ENCODE assay signal across 8 cellular contexts in genomic region chr10:58266003-58266825, GRCh38. TPM values are rescaled to one million over a fixed set of nuclear protein-coding genes. Genes with fewer than 3 reads are reported as not detected.
DNase-seq lines count a peak whose midpoint lies in the region; ATAC-seq and TF ChIP-seq lines count a peak whose summit lies in the region.

No MANE protein-coding gene starts in this region.

- no peaks in the 10 kb centered on the region for H3K36me3 Mint-ChIP-seq in activated naive CD4-positive, alpha-beta T cell treated with anti-CD3 and anti-CD28 coated beads, Interleukin-2, amount 50 U/mL, for 24 hours

- H3K27me3 ChIP-seq in Loucy (ENCODE audit: insufficient read depth, low read length, poor library complexity, severe bottlenecking), result no peaks in the 10 kb centered on the region

- no peaks in the 10 kb centered on the region for H3K36me3 ChIP-seq in Loucy (ENCODE audit: insufficient read depth, low read length)

- ATAC-seq in GM21367 (IDR thresholded peaks at IDR 0.05; ENCODE audit: unreplicated experiment), result peak; percentile 18

- peaks cover 43% of the 10 kb centered on the region for H4K20me1 ChIP-seq in Loucy (ENCODE audit: insufficient read depth, low read length, poor library complexity, severe bottlenecking)

- DNase-seq in Caki2 (ENCODE audit: low read depth), result peak; percentile 43
- DNase-seq in hepatic stellate cell (ENCODE audit: low spot score), result peak; percentile 41
- DNase-seq in retinal pigment epithelial cell (ENCODE audit: low read depth), result no peak
- no peak for DNase-seq in mesenteric fat pad (ENCODE audit: low spot score)
- no peak for DNase-seq in NK-92 (lab: John Stamatoyannopoulos, UW; ENCODE audit: unreplicated experiment)

- H3K9ac ChIP-seq in Loucy (ENCODE audit: low read depth, low read length, poor library complexity, severe bottlenecking), result peak overlapping the region; percentile 63

- no peaks in the 10 kb centered on the region for H3K27me3 Mint-ChIP-seq in activated naive CD4-positive, alpha-beta T cell treated with anti-CD3 and anti-CD28 coated beads, Interleukin-2, amount 50 U/mL, for 24 hours

- H3K79me2 ChIP-seq in Loucy (ENCODE audit: insufficient read depth, low read length), result peaks cover 74% of the 10 kb centered on the region

- H2AFZ ChIP-seq in Loucy (ENCODE audit: low read length), result peak overlapping the region; percentile 14; the same call in 1 of the 2 replicates

- no peaks in the 10 kb centered on the region for H3K9me3 ChIP-seq in Loucy (ENCODE audit: insufficient read depth, low read depth, low read length)

- H3K9me2 ChIP-seq in Loucy (replicated peaks; ENCODE audit: low read depth, low read length), result no peaks in the 10 kb centered on the region

- H3K4me3 ChIP-seq in Loucy (ENCODE audit: low read length, poor library complexity, severe bottlenecking), result peak overlapping the region; percentile 85
- H3K4me3 ChIP-seq in retinal pigment epithelial cell (ENCODE audit: low read length), result peak overlapping the region; percentile 83

- no peaks in the 10 kb centered on the region for H3K9me3 Mint-ChIP-seq in activated naive CD4-positive, alpha-beta T cell treated with anti-CD3 and anti-CD28 coated beads, Interleukin-2, amount 50 U/mL, for 24 hours

- peaks cover 49% of the 10 kb centered on the region for H3K4me1 Mint-ChIP-seq in activated naive CD4-positive, alpha-beta T cell treated with anti-CD3 and anti-CD28 coated beads, Interleukin-2, amount 50 U/mL, for 24 hours

- peak overlapping the region; percentile 94 for H3K4me2 ChIP-seq in Loucy (ENCODE audit: low read depth, low read length, poor library complexity, severe bottlenecking)

- TF ChIP-seq CTCF in Loucy (conservative IDR thresholded peaks at IDR 0.05; ENCODE audit: low read length) (no peak), retinal pigment epithelial cell (conservative IDR thresholded peaks at IDR 0.05; ENCODE audit: low read depth, low read length) (no peak)

- H3K27ac Mint-ChIP-seq in activated naive CD4-positive, alpha-beta T cell treated with anti-CD3 and anti-CD28 coated beads, Interleukin-2, amount 50 U/mL, for 24 hours, result peak overlapping the region; percentile 89

- peak overlapping the region; percentile 97 for H3K4me3 Mint-ChIP-seq in activated naive CD4-positive, alpha-beta T cell treated with anti-CD3 and anti-CD28 coated beads, Interleukin-2, amount 50 U/mL, for 24 hours

- peaks cover 42% of the 10 kb centered on the region for H3K4me1 ChIP-seq in Loucy (ENCODE audit: insufficient read depth, low read length, poor library complexity, severe bottlenecking)

- no peaks in the 10 kb centered on the region for H3F3A ChIP-seq in Loucy (ENCODE audit: low read depth)

- in situ Hi-C loops in Caki2 (cut with HindIII; ENCODE audit: low pct_unique_long_range_greater_than_20kb, low sequenced_read_pairs), result no loop called here

RNA-seq across cellular contexts. Expression of gene IPMK, which starts 1.5 kb away (rescaled TPM):
- total RNA-seq in Caki2 (2014; rRNA removed; shearing (Covaris generic); ENCODE audit: low replicate concordance), result 0.96 and 1.8 TPM in 2 replicates
- 5.7 TPM for total RNA-seq in mesenteric fat pad

RNA-seq across cellular contexts. Expression of gene CISD1, which starts 2.7 kb away (rescaled TPM):
- total RNA-seq in Caki2 (2014; rRNA removed; shearing (Covaris generic); ENCODE audit: low replicate concordance), result 85.7 and 171 TPM in 2 replicates
- 23.2 TPM for total RNA-seq in mesenteric fat pad

Comparison
In these comparisons a context has a peak if more than half of its experiments do, and no peak if none do; other contexts are left out.
1. DNase-seq: peak in Caki2 (single experiment) and hepatic stellate cell (single experiment); none in retinal pigment epithelial cell (single experiment), mesenteric fat pad (single experiment) and NK-92 (single experiment).